ENCODE assay signal across 1 cellular context in the genomic region with DNA sequence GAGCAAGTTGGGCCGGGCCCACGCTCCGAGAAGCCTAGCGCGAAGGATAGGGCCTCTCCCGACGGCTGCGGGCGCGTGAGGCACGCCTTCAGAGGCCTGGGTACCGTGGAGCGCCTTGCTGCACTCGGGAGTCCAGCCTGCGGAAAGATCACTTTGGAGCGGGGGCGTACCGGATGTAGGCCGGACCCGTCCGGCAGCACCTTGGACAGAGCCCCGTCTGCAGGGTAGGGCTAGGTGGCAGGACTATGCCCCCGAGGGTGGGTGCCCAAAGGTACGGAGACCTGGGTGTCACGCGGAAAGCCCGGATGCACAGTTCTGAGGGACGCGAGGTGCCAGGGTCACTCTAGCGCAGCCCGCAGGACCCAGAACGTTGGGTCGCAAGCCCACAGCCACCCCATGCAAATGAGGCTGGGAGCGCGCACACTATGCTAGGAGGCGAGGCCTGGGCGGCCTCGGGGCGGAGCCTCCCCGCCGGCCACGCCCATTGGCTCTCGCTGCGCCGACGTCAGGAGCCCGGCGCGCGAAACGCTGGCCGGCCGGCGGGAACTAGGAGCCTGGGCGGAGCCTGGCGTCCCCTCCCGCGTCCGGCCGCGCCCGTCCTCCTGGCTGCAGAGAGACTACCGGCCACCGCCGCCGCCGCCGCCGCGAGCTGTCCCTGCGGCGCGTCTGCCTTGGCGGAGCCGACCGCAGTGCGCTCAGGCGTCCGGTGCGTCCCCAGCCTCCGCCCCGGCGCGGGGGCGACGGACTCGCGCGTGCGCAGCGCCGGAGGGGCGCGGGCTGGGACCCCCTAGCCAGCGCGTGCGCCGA.
A peak's percentile ranks its signal among the peaks of the same experiment; 100 is the strongest.
TF ChIP-seq lines count a peak whose summit lies in the region.

PAQR4 (plus strand) TSS at position 611 of the 807 bp plus-strand sequence. CDS start 327 bp downstream, outside the sequence.

TF ChIP-seq in A549, 52 proteins besides CTCF, POLR2A, EP300 and RAD21 (continued from another document):
- TF ChIP-seq REST (IDR thresholded peaks at IDR 0.05) = peak; percentile 98
- TF ChIP-seq HOXB5 (CRISPR knock-in tag; IDR thresholded peaks at IDR 0.05) = peak; percentile 88; the same call in 1 of the 2 replicates
- no peak for TF ChIP-seq RNF2 (IDR thresholded peaks at IDR 0.05; ENCODE audit: borderline replicate concordance, low read depth)
- 0 out of 2 replicates have a peak, but pooled peaks have one; percentile 50 for TF ChIP-seq TFCP2L1 (CRISPR knock-in tag; IDR thresholded peaks at IDR 0.05)
- TF ChIP-seq NPAS2 (CRISPR knock-in tag; IDR thresholded peaks at IDR 0.05; ENCODE audit: borderline replicate concordance) = no peak
- peak; percentile 76 for TF ChIP-seq EHMT2 (IDR thresholded peaks at IDR 0.05; ENCODE audit: low read depth)
